Comparison of ENCODE assay signal across 21 cellular contexts in the genomic region with DNA sequence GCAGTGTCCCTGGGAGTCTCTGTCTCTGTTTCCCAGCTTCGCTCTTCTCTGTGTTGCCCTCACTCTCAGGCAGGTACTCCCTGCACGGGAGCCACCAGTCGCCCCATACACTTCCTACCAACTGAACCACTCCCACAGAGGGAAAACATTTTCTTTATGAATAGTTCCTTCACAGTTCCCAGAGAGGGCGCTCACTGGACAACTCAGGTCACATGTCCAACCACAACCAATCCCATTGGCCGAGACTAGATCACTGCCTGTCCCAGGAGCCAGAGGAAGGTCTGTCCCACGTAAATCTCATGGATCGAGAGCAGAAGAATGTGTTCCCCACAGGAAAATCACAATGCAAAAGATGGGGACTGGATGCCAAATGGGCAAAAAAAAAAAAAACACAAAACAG. TPM values are rescaled to one million over a fixed set of nuclear protein-coding genes. Genes with fewer than 3 reads are reported as not detected.
A peak's percentile ranks its signal among the peaks of the same experiment; 100 is the strongest.
DNase-seq lines count a peak whose midpoint lies in the region; ATAC-seq and TF ChIP-seq lines count a peak whose summit lies in the region.
"Had no signal": no experiment of that assay in that cellular context is flagged by ENCODE, and none has a peak within 500 bp of the region (broad histone marks: within the 10 kb centered on the region; RNA-seq: fewer than 3 reads in every experiment).

No MANE protein-coding gene starts in this region.

- no peaks in the 10 kb centered on the region for H3K79me1 ChIP-seq in IMR-90 (ENCODE audit: low read depth in 1 of 2, low read length in 2 of 2)

- DNase-seq in Daoy (ENCODE audit: low read depth) (peak; percentile 12), IMR-90 (no peak), iPS-NIHi7 (ENCODE audit: extremely low spot score) (peak; percentile 54), GOT3 (lab: John Stamatoyannopoulos, UW) (no peak), posterior cingulate gyrus (no peak), right cardiac atrium (no peak)
- DNase-seq: activated CD8-positive, alpha-beta T cell treated with anti-CD3 and anti-CD28 coated beads for 36 hours; C1 segment of cervical spinal cord; lower lobe of right lung; naive thymus-derived CD8-positive, alpha-beta T cell; NCI-H1105; NCI-H526 treated with DMSO at 0.1 percent for 48 hours; psoas muscle; stimulated activated CD4-positive, alpha-beta T cell treated with anti-CD3 and anti-CD28 coated beads, Interleukin-12 subunit alpha, Interleukin-12 subunit beta, amount 100 ng/mL, for 4 hours; transverse colon had no signal

- H3K27me3 ChIP-seq in IMR-90 (ENCODE audit: control insufficient read depth, insufficient read depth, low read length) (peaks cover 4% of the 10 kb centered on the region), right cardiac atrium (ENCODE audit: control insufficient read depth, insufficient read depth) (no peaks in the 10 kb centered on the region)
- H3K27me3 ChIP-seq: breast epithelium, transverse colon had no signal

- no TSS peak for BruUV-seq in IMR-90 (replicated peaks; lab: Mats Ljungman, UMichigan)

- no peak overlapping the region for H3K9ac ChIP-seq in IMR-90 (ENCODE audit: low read depth, low read length)

- no peak overlapping the region for H4K8ac ChIP-seq in IMR-90 (ENCODE audit: low read depth in 2 of 2, low read length in 2 of 2)

- no peak overlapping the region for H2BK5ac ChIP-seq in IMR-90 (ENCODE audit: low read depth, low read length, poor library complexity, severe bottlenecking)

- H3K4me1 ChIP-seq in IMR-90 (ENCODE audit: control insufficient read depth, insufficient read depth, low read length) (no peaks in the 10 kb centered on the region), right cardiac atrium (ENCODE audit: control insufficient read depth, insufficient read depth, low read length) (no peaks in the 10 kb centered on the region)
- H3K4me1 ChIP-seq: breast epithelium, lower lobe of right lung, psoas muscle, transverse colon had no signal

- H2AK5ac ChIP-seq in IMR-90 (ENCODE audit: low read depth, low read length) = no peak overlapping the region

- no peak overlapping the region for H2AK9ac ChIP-seq in IMR-90 (replicated peaks; ENCODE audit: low read depth, low read length, poor library complexity)

- H3K23ac ChIP-seq in IMR-90 (ENCODE audit: low read depth, low read length) = no peak overlapping the region

- H4K5ac ChIP-seq in IMR-90 (ENCODE audit: low read depth, low read length) = no peak overlapping the region

- POLR2A ChIA-PET in IMR-90 (lab: Charles Lee; ENCODE audit: unreplicated experiment) = no interaction called here

- H2BK15ac ChIP-seq in IMR-90 (ENCODE audit: low read depth, low read length) = no peak overlapping the region

- TF ChIP-seq CTCF in IMR-90 (conservative IDR thresholded peaks at IDR 0.05; ENCODE audit: low read depth, low read length) = no peak

- H3K9me3 ChIP-seq in IMR-90 (ENCODE audit: control insufficient read depth, insufficient read depth, low read length) (no peaks in the 10 kb centered on the region), right cardiac atrium (ENCODE audit: control insufficient read depth, low read length) (no peaks in the 10 kb centered on the region)
- H3K9me3 ChIP-seq: breast epithelium, lower lobe of right lung, psoas muscle, transverse colon had no signal

- H3K4ac ChIP-seq in IMR-90 (ENCODE audit: low read depth, low read length) = no peak overlapping the region

- H3K4me2 ChIP-seq in IMR-90 (ENCODE audit: low read depth, low read length) = no peak overlapping the region

- no peak for TF ChIP-seq POLR2A in IMR-90 (IDR thresholded peaks at IDR 0.05; ENCODE audit: low read depth, low read length)

- H2BK120ac ChIP-seq in IMR-90 (ENCODE audit: low read depth, low read length) = no peak overlapping the region

- WGBS in IMR-90 (ENCODE audit: extremely low coverage in 2 of 2, insufficient read length in 1 of 2), 2 experiments = no CpG with 5 or more reads among the region's 7 CpGs
- WGBS in right cardiac atrium = 89% methylated on average over 7 of the region's 7 CpGs

- CTCF ChIA-PET in IMR-90 (lab: Yijun Ruan, JAX) = interaction anchor here (0.6 kb wide), 1 partner anchor 191 kb away, joined by 3 read pairs; no protein-coding TSS in a partner anchor

- H4K20me1 ChIP-seq in IMR-90 (ENCODE audit: insufficient read depth, low read length) = no peaks in the 10 kb centered on the region

- H3K56ac ChIP-seq in IMR-90 (ENCODE audit: extremely low read depth, insufficient read depth, low read length) = no peak overlapping the region

- dilution Hi-C loops in IMR-90 (cut with HindIII; ENCODE audit: low sequenced_read_pairs, unreplicated experiment) = no loop called here

- H3K27ac ChIP-seq in IMR-90 (ENCODE audit: insufficient read depth, low read length) (no peak overlapping the region), right cardiac atrium (ENCODE audit: low read length) (no peak overlapping the region)
- H3K27ac ChIP-seq: breast epithelium, lower lobe of right lung, psoas muscle, transverse colon, VCaP had no signal

- H3K18ac ChIP-seq in IMR-90 (ENCODE audit: low read depth, low read length) = no peak overlapping the region

- no peaks in the 10 kb centered on the region for H3K9me1 ChIP-seq in IMR-90 (ENCODE audit: insufficient read depth, low read length)

- no peak for TF ChIP-seq RAD21 in IMR-90 (IDR thresholded peaks at IDR 0.05; ENCODE audit: low read length)

- intact Hi-C loops in IMR-90 (cut with micrococcal nuclease) (no loop called here), posterior cingulate gyrus (cut with DNase I) (no loop called here), right cardiac atrium (cut with DNase I) (no loop called here)

- H2AFZ ChIP-seq in IMR-90 (replicated peaks; ENCODE audit: low read length, poor library complexity) = no peak overlapping the region

- H2BK20ac ChIP-seq in IMR-90 (ENCODE audit: low read depth, low read length) = no peak overlapping the region

- H3K36me3 ChIP-seq in IMR-90 (ENCODE audit: control insufficient read depth, insufficient read depth, low read length) = no peaks in the 10 kb centered on the region
- H3K36me3 ChIP-seq: breast epithelium, lower lobe of right lung, transverse colon had no signal

- no peak for ATAC-seq in IMR-90 (ENCODE audit: low read depth)
- ATAC-seq in SK-N-SH treated with all-trans-retinoic acid at 6 μM for 48 hours = peak; percentile 38; the same call in 1 of the 3 replicates
- no peak for ATAC-seq in right cardiac atrium
- ATAC-seq: activated CD8-positive, alpha-beta T cell treated with anti-CD3 and anti-CD28 coated beads for 36 hours; esophagus mucosa; lower lobe of right lung; naive thymus-derived CD8-positive, alpha-beta T cell; psoas muscle; stimulated activated memory B cell treated with anti-CD40 and anti-IgM and Interleukin-4, amounts not matched to agents 10 μg/mL and 1 μg/mL and 100 μg/mL, for 72 hours had no signal

- in situ Hi-C loops in IMR-90 (cut with MboI; ENCODE audit: low sequenced_read_pairs) = no loop called here

- H4K91ac ChIP-seq in IMR-90 (ENCODE audit: insufficient read depth, low read depth, low read length) = no peak overlapping the region

- H3K14ac ChIP-seq in IMR-90 (replicated peaks; ENCODE audit: low read depth, low read length) = no peak overlapping the region

- no peak overlapping the region for H3K4me3 ChIP-seq in IMR-90 (ENCODE audit: insufficient read depth, low read depth, low read length)
- H3K4me3 ChIP-seq in right cardiac atrium (ENCODE audit: low read length) = no peak overlapping the region
- H3K4me3 ChIP-seq: breast epithelium, lower lobe of right lung, psoas muscle, transverse colon had no signal

TF ChIP-seq in IMR-90, 13 proteins besides CTCF, POLR2A, EP300 and RAD21:
- TF ChIP-seq, protein P1, sequence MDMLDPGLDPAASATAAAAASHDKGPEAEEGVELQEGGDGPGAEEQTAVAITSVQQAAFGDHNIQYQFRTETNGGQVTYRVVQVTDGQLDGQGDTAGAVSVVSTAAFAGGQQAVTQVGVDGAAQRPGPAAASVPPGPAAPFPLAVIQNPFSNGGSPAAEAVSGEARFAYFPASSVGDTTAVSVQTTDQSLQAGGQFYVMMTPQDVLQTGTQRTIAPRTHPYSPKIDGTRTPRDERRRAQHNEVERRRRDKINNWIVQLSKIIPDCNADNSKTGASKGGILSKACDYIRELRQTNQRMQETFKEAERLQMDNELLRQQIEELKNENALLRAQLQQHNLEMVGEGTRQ (IDR thresholded peaks at IDR 0.05; ENCODE audit: low read depth, low read length) = peak; percentile 45; the same call in 1 of the 2 replicates
- TF ChIP-seq MXI1 (IDR thresholded peaks at IDR 0.05; ENCODE audit: borderline replicate concordance, low read depth, low read length) = no peak

TF ChIP-seq in SK-N-SH treated with all-trans-retinoic acid at 6 μM for 48 hours, 23 proteins besides CTCF, POLR2A, EP300 and RAD21:
- TF ChIP-seq ARNTL (CRISPR knock-in tag; IDR thresholded peaks at IDR 0.05; ENCODE audit: borderline replicate concordance, low read depth) (no peak), OSR1 (CRISPR knock-in tag; IDR thresholded peaks at IDR 0.05) (no peak)
TF ChIP-seq in SK-N-SH treated with all-trans-retinoic acid at 6 μM for 48 hours: peak in this region for 0.

RNA-seq across cellular contexts. Expression of gene GRK7, which starts 26.1 kb away (rescaled TPM):
- total RNA-seq in Daoy (2014; rRNA removed; shearing (Covaris generic)) = not detected in 2 replicates
- total RNA-seq in IMR-90 (2012; rRNA removed) (not detected in 2 replicates), right cardiac atrium (not detected)
- polyA plus RNA-seq in IMR-90 (2012; rRNA removed) (not detected in 2 replicates), right cardiac atrium (not detected)
- polyA plus RNA-seq in IMR-90 (2012; cell fraction: cytosol; rRNA removed) = not detected in 2 replicates
- polyA plus RNA-seq in IMR-90 (2012; cell fraction: nucleus; rRNA removed; ENCODE audit: low replicate concordance) = 0.01 TPM in 1 of 2 replicates, not detected in the other
- total RNA-seq: esophagus mucosa, lower lobe of right lung, RPMI7951 had no signal
- polyA plus RNA-seq: naive thymus-derived CD8-positive, alpha-beta T cell had no signal

RNA-seq across cellular contexts. Expression of gene RNF7, which starts 51.2 kb away (rescaled TPM):
- total RNA-seq in Daoy (2014; rRNA removed; shearing (Covaris generic)) = 185 and 230 TPM in 2 replicates
- 111 and 149 TPM in 2 replicates for total RNA-seq in IMR-90 (2012; rRNA removed)
- polyA plus RNA-seq in IMR-90 (2012; rRNA removed) = 70.5 and 98.7 TPM in 2 replicates
- polyA plus RNA-seq in IMR-90 (2012; cell fraction: cytosol; rRNA removed) = 119 and 155 TPM in 2 replicates
- 33.0 and 66.1 TPM in 2 replicates for polyA plus RNA-seq in IMR-90 (2012; cell fraction: nucleus; rRNA removed; ENCODE audit: low replicate concordance)
- total RNA-seq in right cardiac atrium = 10 to 100 TPM; 66.2 to 91.6 (median 75.3) TPM
- polyA plus RNA-seq in right cardiac atrium = 128 TPM

Comparison
In these comparisons a context has a peak if more than half of its experiments do, and no peak if none do; other contexts are left out.
1. DNase-seq: peak in Daoy (single experiment) and iPS-NIHi7 (single experiment); none in IMR-90 (single experiment), GOT3 (single experiment), posterior cingulate gyrus (0 of 10) and right cardiac atrium (0 of 3).